6 cellular contexts compared by ENCODE assay signal in genomic region chr2:200863655-200864205, GRCh38. TPM values are rescaled to one million over a fixed set of nuclear protein-coding genes. Genes with fewer than 3 reads are reported as not detected.
DNase-seq lines count a peak whose midpoint lies in the region; ATAC-seq and TF ChIP-seq lines count a peak whose summit lies in the region.

No MANE protein-coding gene starts in this region.

- H3K27me3 ChIP-seq in HL-60 (ENCODE audit: insufficient read depth, poor library complexity, severe bottlenecking) = no peaks in the 10 kb centered on the region
- no peaks in the 10 kb centered on the region for H3K27me3 ChIP-seq in mammary epithelial cell (ENCODE audit: insufficient read depth, low read length)

- peak overlapping the region; percentile 68 for H3K4me3 ChIP-seq in HL-60 (replicated peaks; ENCODE audit: insufficient read depth, low read length)
- peak overlapping the region; percentile 82 to 100 (median 99) for H3K4me3 ChIP-seq in mammary epithelial cell (replicated peaks in 1 of 3; ENCODE audit: insufficient read depth in 1 of 3, low read depth in 2 of 3, low read length in 3 of 3)

- H3K9me3 ChIP-seq in mammary epithelial cell (replicated peaks; ENCODE audit: insufficient read depth, low read length) = no peaks in the 10 kb centered on the region

- no peak for DNase-seq in HL-60 (ENCODE audit: low read depth in 1 of 2, low spot score in 1 of 2)
- DNase-seq in mammary epithelial cell = peak; percentile 35
- DNase-seq in neural crest cell (ENCODE audit: low read depth, low spot score) = no peak
- no peak for DNase-seq in DMS153 treated with DMSO at 0.1 percent for 48 hours (lab: John Stamatoyannopoulos, UW; ENCODE audit: unreplicated experiment)

- H3K4me2 ChIP-seq in mammary epithelial cell (ENCODE audit: insufficient read depth, low read depth, low read length) = peak overlapping the region; percentile 87

- in situ Hi-C loops in mammary epithelial cell (cut with MboI; ENCODE audit: low sequenced_read_pairs in 2 of 2) = no loop called here

- H4K20me1 ChIP-seq in mammary epithelial cell (ENCODE audit: insufficient read depth, low read length) = no peaks in the 10 kb centered on the region

- H3K4me1 Mint-ChIP-seq in neural crest cell = peaks cover 33% of the 10 kb centered on the region

- peaks cover 59% of the 10 kb centered on the region for H3K79me2 ChIP-seq in mammary epithelial cell (ENCODE audit: insufficient read depth, low read length)

- H3K27ac Mint-ChIP-seq in neural crest cell (ENCODE audit: unreplicated experiment) = peak overlapping the region; percentile 100

- dilution Hi-C loops in mammary epithelial cell (cut with HindIII; ENCODE audit: low sequenced_read_pairs) = no loop called here

- H3K27me3 Mint-ChIP-seq in neural crest cell (ENCODE audit: low read depth) = no peaks in the 10 kb centered on the region

- H3K9me3 Mint-ChIP-seq in neural crest cell = no peaks in the 10 kb centered on the region

- H3K27ac ChIP-seq in HL-60 (replicated peaks) = peak overlapping the region; percentile 99
- H3K27ac ChIP-seq in mammary epithelial cell (ENCODE audit: insufficient read depth, low read depth, low read length) = peak overlapping the region; percentile 99

- peaks cover 22% of the 10 kb centered on the region for H3K36me3 Mint-ChIP-seq in neural crest cell (ENCODE audit: low read depth)

- peaks cover 22% of the 10 kb centered on the region for H3K4me1 ChIP-seq in mammary epithelial cell (ENCODE audit: insufficient read depth, low read length)

- no TSS peak for BruUV-seq in mammary epithelial cell (replicated peaks; lab: Mats Ljungman, UMichigan)

- peak; percentile 1 for ATAC-seq in GM18873 (IDR thresholded peaks at IDR 0.05; ENCODE audit: low FRiP score, unreplicated experiment)
- no peak for ATAC-seq in HG02763 (IDR thresholded peaks at IDR 0.05; ENCODE audit: unreplicated experiment)

- H3K4me3 Mint-ChIP-seq in neural crest cell = peak overlapping the region; percentile 100

- intact Hi-C loops in mammary epithelial cell (cut with micrococcal nuclease) = loop anchor here (1.0 to 10.0 kb wide), 5 partner anchors 25 to 289 kb away; partner anchors contain the start of genes BZW1, NIF3L1 and PPIL3

- peak overlapping the region; percentile 89 for H2AFZ ChIP-seq in mammary epithelial cell (ENCODE audit: low read depth, low read length)

- TF ChIP-seq CTCF in HL-60 (IDR thresholded peaks at IDR 0.05; ENCODE audit: insufficient read depth, low read length) (no peak), mammary epithelial cell (conservative IDR thresholded peaks at IDR 0.05 in 1 of 2, IDR thresholded peaks at IDR 0.05 in 1 of 2; ENCODE audit: extremely low read depth in 1 of 2, insufficient read depth in 1 of 2, low read depth in 1 of 2, low read length in 2 of 2) (no peak), neural crest cell (conservative IDR thresholded peaks at IDR 0.05) (no peak)

- CTCF ChIA-PET in mammary epithelial cell (lab: Charles Lee; ENCODE audit: low non-redundant PET) = no interaction called here

- peaks cover 22% of the 10 kb centered on the region for H3K36me3 ChIP-seq in mammary epithelial cell (ENCODE audit: insufficient read depth, low read length)

- H3K9ac ChIP-seq in mammary epithelial cell (ENCODE audit: insufficient read depth, low read length) = peak overlapping the region; percentile 100

- WGBS in mammary epithelial cell (ENCODE audit: low coverage, missing lambda C conversion rate) = 1% methylated on average over 11 of the region's 30 CpGs

RNA-seq across cellular contexts. Expression of gene CLK1, which starts 0.7 kb away (rescaled TPM):
- 10 to 100 TPM; 55.0 to 55.2 TPM for total RNA-seq in mammary epithelial cell
- polyA plus RNA-seq in mammary epithelial cell = 25.9 TPM
- polyA minus RNA-seq in mammary epithelial cell = 23.2 TPM
- total RNA-seq in neural crest cell = 69.2 and 71.5 TPM in 2 replicates

RNA-seq across cellular contexts. Expression of gene PPIL3, which starts 25.1 kb away (rescaled TPM):
- total RNA-seq in mammary epithelial cell (10 to 100 TPM; 18.5 to 45.1 TPM), neural crest cell (59.7 and 66.0 TPM in 2 replicates)
- polyA plus RNA-seq in mammary epithelial cell = 23.0 TPM
- polyA minus RNA-seq in mammary epithelial cell = 20.4 TPM

RNA-seq across cellular contexts. Expression of gene NIF3L1, which starts 25.4 kb away (rescaled TPM):
- total RNA-seq in mammary epithelial cell = 10 to 100 TPM; 18.0 to 23.2 TPM
- polyA plus RNA-seq in mammary epithelial cell = 42.9 TPM
- 34.2 TPM for polyA minus RNA-seq in mammary epithelial cell
- 49.8 and 50.6 TPM in 2 replicates for total RNA-seq in neural crest cell

RNA-seq across cellular contexts. Expression of gene BZW1, which starts 52.0 kb away (rescaled TPM):
- 100 to 1,000 TPM; 350 to 501 TPM for total RNA-seq in mammary epithelial cell
- polyA plus RNA-seq in mammary epithelial cell = 288 TPM
- 855 TPM for polyA minus RNA-seq in mammary epithelial cell
- total RNA-seq in neural crest cell = 424 and 433 TPM in 2 replicates
